8 cellular contexts compared by ENCODE assay signal in the genomic region with DNA sequence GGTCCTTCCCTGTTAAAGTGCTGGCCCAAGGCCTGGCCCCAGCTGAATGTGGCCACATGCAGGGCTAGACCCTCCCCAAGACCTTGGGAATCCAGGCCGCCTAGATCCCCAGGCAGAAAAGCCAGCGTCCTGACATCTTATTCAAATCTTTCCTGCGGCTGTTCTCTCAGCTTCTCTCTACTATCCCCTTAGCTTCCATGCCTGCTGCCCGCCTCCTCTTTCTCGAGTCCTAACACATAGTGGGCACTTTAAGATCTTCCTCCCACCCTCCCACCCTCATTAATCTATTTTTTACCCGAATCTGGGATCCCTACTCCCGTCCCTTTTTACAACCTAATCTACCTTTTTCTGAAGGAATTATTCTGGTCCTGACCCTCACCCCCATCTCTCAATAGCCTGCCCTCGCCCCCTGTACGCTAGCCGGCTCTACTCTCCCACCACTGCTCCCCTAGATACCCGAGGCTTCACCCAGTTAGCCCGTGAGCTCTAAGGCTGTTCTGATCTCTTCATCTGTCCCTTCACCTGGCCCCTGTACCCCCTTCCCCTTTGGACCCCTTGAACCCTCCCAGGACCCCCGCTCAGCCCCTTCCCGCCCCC. TPM values are rescaled to one million over a fixed set of nuclear protein-coding genes. Genes with fewer than 3 reads are reported as not detected.
DNase-seq lines count a peak whose midpoint lies in the region; ATAC-seq and TF ChIP-seq lines count a peak whose summit lies in the region.

A gene with protein sequence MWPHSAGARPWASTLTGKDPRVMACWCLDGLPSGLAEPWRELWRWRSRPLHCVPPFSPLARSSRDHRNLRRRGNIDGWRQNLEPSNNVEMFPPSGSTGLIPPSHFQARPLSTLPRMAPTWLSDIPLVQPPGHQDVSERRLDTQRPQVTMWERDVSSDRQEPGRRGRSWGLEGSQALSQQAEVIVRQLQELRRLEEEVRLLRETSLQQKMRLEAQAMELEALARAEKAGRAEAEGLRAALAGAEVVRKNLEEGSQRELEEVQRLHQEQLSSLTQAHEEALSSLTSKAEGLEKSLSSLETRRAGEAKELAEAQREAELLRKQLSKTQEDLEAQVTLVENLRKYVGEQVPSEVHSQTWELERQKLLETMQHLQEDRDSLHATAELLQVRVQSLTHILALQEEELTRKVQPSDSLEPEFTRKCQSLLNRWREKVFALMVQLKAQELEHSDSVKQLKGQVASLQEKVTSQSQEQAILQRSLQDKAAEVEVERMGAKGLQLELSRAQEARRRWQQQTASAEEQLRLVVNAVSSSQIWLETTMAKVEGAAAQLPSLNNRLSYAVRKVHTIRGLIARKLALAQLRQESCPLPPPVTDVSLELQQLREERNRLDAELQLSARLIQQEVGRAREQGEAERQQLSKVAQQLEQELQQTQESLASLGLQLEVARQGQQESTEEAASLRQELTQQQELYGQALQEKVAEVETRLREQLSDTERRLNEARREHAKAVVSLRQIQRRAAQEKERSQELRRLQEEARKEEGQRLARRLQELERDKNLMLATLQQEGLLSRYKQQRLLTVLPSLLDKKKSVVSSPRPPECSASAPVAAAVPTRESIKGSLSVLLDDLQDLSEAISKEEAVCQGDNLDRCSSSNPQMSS (minus strand): TSS at position 260 of the 597 bp plus-strand sequence. CDS start 202 bp downstream, at position 58.

- no peaks in the 10 kb centered on the region for H3K27me3 ChIP-seq in vagina

- H3K4me3 Mint-ChIP-seq in dendritic cell treated with granulocyte-macrophage colony-stimulating factor and Interleukin-4, amounts not matched to agents 40 ng/mL and 50 ng/mL, for 4 days: peak within 1 kb of the TSS; percentile 84
- H3K4me3 Mint-ChIP-seq in mesothelial cell of epicardium: peak within 1 kb of the TSS; percentile 77

- H3K27ac ChIP-seq in KOPT-K1 (ENCODE audit: low read depth, low read length, poor library complexity, severe bottlenecking): peak within 1 kb of the TSS; percentile 88
- H3K27ac ChIP-seq in vagina: peak within 1 kb of the TSS; percentile 82

- no peak for TF ChIP-seq CTCF in mesothelial cell of epicardium (IDR thresholded peaks at IDR 0.05; ENCODE audit: unreplicated experiment)
- TF ChIP-seq CTCF in vagina (IDR thresholded peaks at IDR 0.05): no peak

- H3K4me1 Mint-ChIP-seq in dendritic cell treated with granulocyte-macrophage colony-stimulating factor and Interleukin-4, amounts not matched to agents 40 ng/mL and 50 ng/mL, for 4 days (ENCODE audit: low read depth): peaks cover 26% of the 10 kb centered on the region
- H3K4me1 Mint-ChIP-seq in mesothelial cell of epicardium: peaks cover 26% of the 10 kb centered on the region

- H3K36me3 Mint-ChIP-seq in dendritic cell treated with granulocyte-macrophage colony-stimulating factor and Interleukin-4, amounts not matched to agents 40 ng/mL and 50 ng/mL, for 4 days (ENCODE audit: low read depth): peaks cover 15% of the 10 kb centered on the region
- peaks cover 8% of the 10 kb centered on the region for H3K36me3 Mint-ChIP-seq in mesothelial cell of epicardium

- no peak for TF ChIP-seq POLR2A in vagina (IDR thresholded peaks at IDR 0.05)

- H3K9me3 Mint-ChIP-seq in dendritic cell treated with granulocyte-macrophage colony-stimulating factor and Interleukin-4, amounts not matched to agents 40 ng/mL and 50 ng/mL, for 4 days: no peaks in the 10 kb centered on the region
- no peaks in the 10 kb centered on the region for H3K9me3 Mint-ChIP-seq in mesothelial cell of epicardium

- DNase-seq in ELF-1 (ENCODE audit: low read depth, low spot score) (peak; percentile 42), mesothelial cell of epicardium (ENCODE audit: low spot score in 2 of 2, unreplicated experiment in 2 of 2) (no peak), vagina (ENCODE audit: extremely low spot score in 2 of 2) (no peak), hepatic stellate cell (ENCODE audit: low spot score) (no peak)

- intact Hi-C loops in dendritic cell treated with granulocyte-macrophage colony-stimulating factor and Interleukin-4, amounts not matched to agents 40 ng/mL and 50 ng/mL, for 4 days (cut with micrococcal nuclease): no loop called here
- intact Hi-C loops in vagina (cut with DNase I): no loop called here

- no peaks in the 10 kb centered on the region for H3K27me3 Mint-ChIP-seq in dendritic cell treated with granulocyte-macrophage colony-stimulating factor and Interleukin-4, amounts not matched to agents 40 ng/mL and 50 ng/mL, for 4 days
- H3K27me3 Mint-ChIP-seq in mesothelial cell of epicardium (ENCODE audit: low read depth): no peaks in the 10 kb centered on the region

- no peak for ATAC-seq in HG03280 (IDR thresholded peaks at IDR 0.05; ENCODE audit: unreplicated experiment)
- ATAC-seq in HG03139 (IDR thresholded peaks at IDR 0.05; ENCODE audit: unreplicated experiment): no peak

- peaks cover 27% of the 10 kb centered on the region for H3K4me1 ChIP-seq in vagina

- no peaks in the 10 kb centered on the region for H3K9me3 ChIP-seq in KOPT-K1 (ENCODE audit: insufficient read depth, low read length, poor library complexity, severe bottlenecking)
- no peaks in the 10 kb centered on the region for H3K9me3 ChIP-seq in vagina

- peak within 1 kb of the TSS; percentile 77 for H3K27ac Mint-ChIP-seq in dendritic cell treated with granulocyte-macrophage colony-stimulating factor and Interleukin-4, amounts not matched to agents 40 ng/mL and 50 ng/mL, for 4 days
- peak within 1 kb of the TSS; percentile 85 for H3K27ac Mint-ChIP-seq in mesothelial cell of epicardium

- peaks cover 63% of the 10 kb centered on the region for H3K36me3 ChIP-seq in KOPT-K1 (ENCODE audit: insufficient read depth, low read length)
- no peaks in the 10 kb centered on the region for H3K36me3 ChIP-seq in vagina

- peak within 1 kb of the TSS; percentile 82 to 85 for H3K4me3 ChIP-seq in vagina

RNA-seq across cellular contexts. Expression of the gene that starts here (rescaled TPM):
- total RNA-seq in mesothelial cell of epicardium (33.9 to 36.6 TPM (median 34.5 TPM) in 3 replicates), vagina (21.9 TPM)
